Comparison of ENCODE assay signal across 13 cellular contexts in the genomic region with DNA sequence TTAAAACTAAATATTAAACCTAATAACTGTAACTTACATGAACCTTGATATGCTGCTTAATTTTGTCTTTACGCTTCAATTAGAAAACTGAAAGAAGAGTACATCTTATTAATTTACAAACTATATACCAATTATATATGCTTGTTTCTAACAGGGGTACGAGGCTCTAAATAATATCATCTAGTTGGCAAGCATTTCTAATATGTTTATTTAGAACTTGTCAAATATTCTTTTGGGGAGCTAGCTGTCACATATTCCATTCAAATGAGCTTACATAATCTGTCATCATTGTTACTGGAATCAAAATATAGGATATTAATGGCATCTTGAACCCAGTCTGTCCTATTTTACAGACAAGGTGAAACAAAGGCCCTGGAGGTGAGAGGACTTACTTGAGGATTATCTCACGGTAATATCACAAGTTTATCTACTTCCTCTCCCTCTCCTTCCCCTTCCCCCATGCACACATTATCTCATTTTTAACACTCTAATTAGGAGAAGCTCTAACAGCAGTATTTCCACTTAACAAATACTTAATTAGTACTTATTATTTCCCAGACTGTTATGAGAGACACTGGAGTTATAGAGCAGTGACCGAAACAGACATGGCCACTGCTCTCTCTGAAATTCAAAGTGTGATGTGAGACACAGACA. TPM values are rescaled to one million over a fixed set of nuclear protein-coding genes. Genes with fewer than 3 reads are reported as not detected.
A peak's percentile ranks its signal among the peaks of the same experiment; 100 is the strongest.
DNase-seq lines count a peak whose midpoint lies in the region; ATAC-seq and TF ChIP-seq lines count a peak whose summit lies in the region.
"Had no signal": no experiment of that assay in that cellular context is flagged by ENCODE, and none has a peak within 500 bp of the region (broad histone marks: within the 10 kb centered on the region; RNA-seq: fewer than 3 reads in every experiment).

No MANE protein-coding gene starts in this region.

- H3K9me2 ChIP-seq in Loucy (replicated peaks; ENCODE audit: low read depth, low read length) = no peaks in the 10 kb centered on the region

- peaks cover 0 to 4% (median 0%) of the 10 kb centered on the region in 5 experiments for H3K9me3 Mint-ChIP-seq in brain
- no peaks in the 10 kb centered on the region for H3K9me3 Mint-ChIP-seq in natural killer cell treated with Interleukin-12 subunit alpha and Interleukin-12 subunit beta and Interleukin-15 and Interleukin-18, amount 100 ng/mL, for 72 hours

- H4K20me1 ChIP-seq in DND-41 (ENCODE audit: insufficient read depth, low read length) = peaks cover 37% of the 10 kb centered on the region; the same call in 1 of the 2 replicates
- peaks cover 73% of the 10 kb centered on the region for H4K20me1 ChIP-seq in Loucy (ENCODE audit: insufficient read depth, low read length, poor library complexity, severe bottlenecking)

- H3K36me3 ChIP-seq in DND-41 (ENCODE audit: insufficient read depth, low read length) (peaks cover 21% of the 10 kb centered on the region), Loucy (ENCODE audit: insufficient read depth, low read length) (no peaks in the 10 kb centered on the region)

- H3K27ac ChIP-seq in DND-41 (ENCODE audit: low read length) = no peak overlapping the region

- H3K4me2 ChIP-seq in DND-41 (ENCODE audit: insufficient read depth, low read length) (peak overlapping the region; percentile 75; the same call in 1 of the 2 replicates), Loucy (ENCODE audit: low read depth, low read length, poor library complexity, severe bottlenecking) (peak overlapping the region; percentile 97)

- H3K9ac ChIP-seq in DND-41 (ENCODE audit: low read depth, low read length) (no peak overlapping the region; the same call in 1 of the 2 replicates), Loucy (ENCODE audit: low read depth, low read length, poor library complexity, severe bottlenecking) (peak overlapping the region; percentile 84)

- H3K4me3 ChIP-seq in DND-41 (ENCODE audit: low read depth in 1 of 2, low read length in 2 of 2) = 0 out of 4 replicates have a peak overlapping the region, but pooled peaks of 1 of the 2 experiments have one; percentile 3
- peak overlapping the region; percentile 96 for H3K4me3 ChIP-seq in Loucy (ENCODE audit: low read length, poor library complexity, severe bottlenecking)

- no peak for TF ChIP-seq CTCF in DND-41 (IDR thresholded peaks at IDR 0.05; ENCODE audit: borderline replicate concordance, extremely low read depth, low read length, poor library complexity, severe bottlenecking)
- TF ChIP-seq CTCF in Loucy (conservative IDR thresholded peaks at IDR 0.05; ENCODE audit: low read length) = no peak
- no peak for TF ChIP-seq CTCF in brain (conservative IDR thresholded peaks at IDR 0.05)
- no peak for TF ChIP-seq CTCF in omental fat pad (IDR thresholded peaks at IDR 0.05)

- peak overlapping the region in 2 of 5 experiments; percentile 21 to 57 for H3K27ac Mint-ChIP-seq in brain
- H3K27ac Mint-ChIP-seq in natural killer cell treated with Interleukin-12 subunit alpha and Interleukin-12 subunit beta and Interleukin-15 and Interleukin-18, amount 100 ng/mL, for 72 hours = no peak overlapping the region

- ATAC-seq in DND-41 (ENCODE audit: insufficient read depth, low read depth) = no peak
- no peak for ATAC-seq in natural killer cell treated with Interleukin-12 subunit alpha and Interleukin-12 subunit beta and Interleukin-15 and Interleukin-18, amount 100 ng/mL, for 72 hours
- no peak for ATAC-seq in omental fat pad (ENCODE audit: low FRiP score)
- no peak for ATAC-seq in left cardiac atrium
- ATAC-seq: activated CD4-positive, CD25-positive, alpha-beta regulatory T cell treated with anti-CD3 and anti-CD28 coated beads, Interleukin-2, amount 50 U/mL, for 24 hours had no signal

- intact Hi-C loops in left cardiac atrium (cut with DNase I) = no loop called here

- H3K9me3 ChIP-seq in DND-41 (ENCODE audit: insufficient read depth, low read length, severe bottlenecking) (no peaks in the 10 kb centered on the region), Loucy (ENCODE audit: insufficient read depth, low read depth, low read length) (no peaks in the 10 kb centered on the region)

- peaks cover 54% of the 10 kb centered on the region for H3K4me1 ChIP-seq in DND-41 (ENCODE audit: insufficient read depth, low read length)
- H3K4me1 ChIP-seq in Loucy (ENCODE audit: insufficient read depth, low read length, poor library complexity, severe bottlenecking) = peaks cover 69% of the 10 kb centered on the region

- DNase-seq in DND-41 (no peak), omental fat pad (ENCODE audit: low spot score) (no peak), NCI-H146 (lab: John Stamatoyannopoulos, UW) (no peak), left cardiac atrium (no peak), germinal center (ENCODE audit: low spot score) (no peak)
- DNase-seq in natural killer cell treated with Interleukin-12 subunit alpha and Interleukin-12 subunit beta and Interleukin-15 and Interleukin-18, amount 100 ng/mL, for 72 hours (ENCODE audit: low spot score) = no peak
- DNase-seq: activated CD8-positive, alpha-beta memory T cell treated with anti-CD3 and anti-CD28 coated beads, Interleukin-2, amount 50 U/mL, for 4 hours; stimulated activated CD4-positive, alpha-beta T cell treated with anti-CD3 and anti-CD28 coated beads, Interleukin-12 subunit alpha, Interleukin-12 subunit beta, amount 100 ng/mL, for 4 hours; substantia nigra had no signal

- no peak overlapping the region for H2AFZ ChIP-seq in DND-41 (ENCODE audit: low read depth, low read length)
- no peak overlapping the region for H2AFZ ChIP-seq in Loucy (ENCODE audit: low read length)

- H3K4me3 Mint-ChIP-seq in brain = peak overlapping the region; percentile 33 to 74 (median 65)
- H3K4me3 Mint-ChIP-seq in natural killer cell treated with Interleukin-12 subunit alpha and Interleukin-12 subunit beta and Interleukin-15 and Interleukin-18, amount 100 ng/mL, for 72 hours = peak overlapping the region; percentile 54
- H3K4me3 Mint-ChIP-seq: CD14-positive monocyte had no signal

- H3K4me1 Mint-ChIP-seq in brain = peaks cover 79% of the 10 kb centered on the region
- H3K4me1 Mint-ChIP-seq in natural killer cell treated with Interleukin-12 subunit alpha and Interleukin-12 subunit beta and Interleukin-15 and Interleukin-18, amount 100 ng/mL, for 72 hours (ENCODE audit: low read depth in 2 of 2) = peaks cover 37 to 42% of the 10 kb centered on the region in 2 donors

- no peaks in the 10 kb centered on the region; the same call in 1 of the 2 replicates for H3F3A ChIP-seq in Loucy (ENCODE audit: low read depth)

- H3K27me3 ChIP-seq in DND-41 (ENCODE audit: insufficient read depth, low read length, poor library complexity) (peaks cover 13% of the 10 kb centered on the region), Loucy (ENCODE audit: insufficient read depth, low read length, poor library complexity, severe bottlenecking) (no peaks in the 10 kb centered on the region)

- peaks cover 22% of the 10 kb centered on the region for H3K27me3 Mint-ChIP-seq in brain
- no peaks in the 10 kb centered on the region for H3K27me3 Mint-ChIP-seq in natural killer cell treated with Interleukin-12 subunit alpha and Interleukin-12 subunit beta and Interleukin-15 and Interleukin-18, amount 100 ng/mL, for 72 hours

- peaks cover 4% of the 10 kb centered on the region for H3K36me3 Mint-ChIP-seq in brain
- H3K36me3 Mint-ChIP-seq in natural killer cell treated with Interleukin-12 subunit alpha and Interleukin-12 subunit beta and Interleukin-15 and Interleukin-18, amount 100 ng/mL, for 72 hours = no peaks in the 10 kb centered on the region

- H3K79me2 ChIP-seq in DND-41 (ENCODE audit: insufficient read depth, low read length) = peaks cover 81% of the 10 kb centered on the region
- peaks cover 80% of the 10 kb centered on the region for H3K79me2 ChIP-seq in Loucy (ENCODE audit: insufficient read depth, low read length)

RNA-seq across cellular contexts. Expression of a gene that starts 3.5 kb away (rescaled TPM):
- 10.8 TPM for polyA plus RNA-seq in brain (ENCODE audit: insufficient read depth, low read depth, low replicate concordance)
- 10 to 100 TPM; 41.4 to 43.8 TPM for total RNA-seq in natural killer cell treated with Interleukin-12 subunit alpha and Interleukin-12 subunit beta and Interleukin-15 and Interleukin-18, amount 100 ng/mL, for 72 hours
- 10 to 100 TPM; 26.4 to 68.3 (median 42.3) TPM for total RNA-seq in omental fat pad
- total RNA-seq in left cardiac atrium = 10 to 100 TPM; 15.9 to 21.0 TPM

RNA-seq across cellular contexts. Expression of a gene that starts 23.3 kb away (rescaled TPM):
- polyA plus RNA-seq in brain (ENCODE audit: insufficient read depth, low read depth, low replicate concordance) = 74.2 TPM
- total RNA-seq in natural killer cell treated with Interleukin-12 subunit alpha and Interleukin-12 subunit beta and Interleukin-15 and Interleukin-18, amount 100 ng/mL, for 72 hours = 1 to 10 TPM in 1 of 2 donors, under 1 TPM in 1; 0.33 to 1.5 TPM
- total RNA-seq in omental fat pad (10 to 100 TPM in 1 of 4 donors, 1 to 10 TPM in 3; 1.9 to 10.9 (median 5.3) TPM), left cardiac atrium (1 to 10 TPM; 1.4 to 2.5 TPM)
